Comparison of ENCODE assay signal across 6 cellular contexts in the genomic region with DNA sequence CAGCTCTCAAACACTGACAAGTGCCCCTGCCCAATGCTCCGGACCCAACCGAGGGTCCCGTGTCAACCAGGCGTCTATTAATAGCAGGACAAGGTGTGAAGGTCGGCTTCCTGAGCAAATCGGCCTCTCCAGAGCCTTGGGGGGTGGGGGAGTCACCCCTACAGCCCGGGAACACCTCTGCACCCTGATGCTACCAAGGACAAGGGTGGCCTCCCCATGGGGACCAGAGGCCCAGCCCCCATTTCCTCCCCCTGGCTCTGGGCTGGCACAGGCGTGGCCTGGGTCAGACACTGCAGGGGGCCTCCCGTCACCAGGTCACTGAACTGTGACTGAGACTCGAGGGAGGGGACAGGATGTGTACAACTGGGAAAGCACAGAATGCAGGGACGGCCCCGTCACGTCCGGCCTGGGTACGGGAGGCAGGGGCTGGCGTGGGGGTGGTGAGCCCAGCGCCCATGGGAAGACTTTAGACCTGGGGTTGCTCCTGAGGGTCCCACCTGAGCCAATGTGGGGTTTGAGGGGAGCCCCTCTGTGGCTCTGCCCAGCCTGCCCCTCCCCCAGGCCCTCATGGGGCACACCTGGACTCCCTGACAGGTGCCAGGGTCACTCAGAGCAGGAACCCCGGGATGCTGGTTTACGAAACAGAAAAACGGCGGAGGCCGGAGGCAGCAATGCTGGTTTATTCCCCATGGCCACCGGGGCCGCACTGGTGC. TPM values are rescaled to one million over a fixed set of nuclear protein-coding genes. Genes with fewer than 3 reads are reported as not detected.
DNase-seq lines count a peak whose midpoint lies in the region; FAIRE-seq and TF ChIP-seq lines count a peak whose summit lies in the region.

No MANE protein-coding gene starts in this region.

- peak overlapping the region; percentile 55; the same call in 1 of the 2 replicates for H2BK5ac ChIP-seq in H1 (ENCODE audit: low read depth, low read length)

- no peak overlapping the region for H2BK20ac ChIP-seq in H1 (ENCODE audit: low read length)

- WGBS in H1 (ENCODE audit: extremely low coverage in 1 of 2, insufficient coverage in 1 of 2, insufficient read length in 1 of 2, insufficient replicate concordance in 2 of 2, low coverage in 1 of 2, low lambda C conversion rate in 2 of 2, missing lambda C conversion rate in 1 of 2), 2 experiments, result 72% methylated on average over 24 of the region's 24 CpGs; no CpG with 5 or more reads in 1 of the 2 experiments

- H3K23me2 ChIP-seq in H1 (ENCODE audit: low read depth, low read length), result peaks cover 10% of the 10 kb centered on the region; the same call in 1 of the 2 replicates

- H2AK5ac ChIP-seq in H1 (ENCODE audit: low read depth, low read length), result no peak overlapping the region

- no peak overlapping the region for H3K14ac ChIP-seq in H1 (ENCODE audit: insufficient read length)

- H3K79me2 ChIP-seq in H1 (ENCODE audit: control insufficient read depth in 1 of 2, insufficient read depth in 2 of 2, low read length in 2 of 2), result no peaks in the 10 kb centered on the region; a peak in 1 of 4 replicates

- peaks cover under 1 to 26% of the 10 kb centered on the region in 2 experiments for H4K20me1 ChIP-seq in H1 (replicated peaks in 1 of 2; ENCODE audit: control insufficient read depth in 1 of 2, insufficient read depth in 2 of 2, low read length in 2 of 2)

- no peak overlapping the region for H3K18ac ChIP-seq in H1 (ENCODE audit: extremely low read depth, low read length)

- no peak overlapping the region for H3K23ac ChIP-seq in H1 (ENCODE audit: insufficient read length)

- peak overlapping the region; percentile 76 for H3K4me3 ChIP-seq in HFF-Myc (replicated peaks; ENCODE audit: low read depth, low read length)
- H3K4me3 ChIP-seq in H1 (ENCODE audit: extremely low read depth in 1 of 4, insufficient read depth in 2 of 4, low read depth in 3 of 4, low read length in 4 of 4), result peak overlapping the region; percentile 31 to 95 (median 54); a peak in 5 of 8 replicates
- peak overlapping the region; percentile 77 for H3K4me3 ChIP-seq in skeletal muscle satellite cell (ENCODE audit: low read length)

- TF ChIP-seq CTCF in HFF-Myc (IDR thresholded peaks at IDR 0.05; ENCODE audit: low read depth, low read length, missing control alignments) (no peak), H1 (IDR thresholded peaks at IDR 0.05; ENCODE audit: control extremely low read depth in 1 of 3, insufficient read depth in 1 of 3, low read depth in 1 of 3, low read length in 3 of 3) (no peak)

- H3K4me1 ChIP-seq in H1 (replicated peaks in 1 of 4; ENCODE audit: control insufficient read depth in 3 of 4, insufficient read depth in 4 of 4, low read length in 3 of 4) (peaks cover 0 to 11% (median 7%) of the 10 kb centered on the region in 4 experiments; a peak in 5 of 7 replicates), skeletal muscle satellite cell (ENCODE audit: control insufficient read depth, insufficient read depth, low read length) (peaks cover 13% of the 10 kb centered on the region)

- H3K56ac ChIP-seq in H1 (replicated peaks; ENCODE audit: insufficient read length, low read depth, low read length), result no peak overlapping the region

- H4K5ac ChIP-seq in H1 (ENCODE audit: insufficient read length, low read depth, low read length), result peak overlapping the region; percentile 36

- no peak for TF ChIP-seq POLR2A in H1 (IDR thresholded peaks at IDR 0.05; ENCODE audit: control extremely low read depth in 1 of 2, low read depth in 2 of 2, low read length in 2 of 2)

- no peak overlapping the region for H2BK15ac ChIP-seq in H1 (ENCODE audit: low read length)

- no peak overlapping the region for H4K91ac ChIP-seq in H1 (replicated peaks; ENCODE audit: insufficient read length, low read length)

- TF ChIP-seq RAD21 in H1 (IDR thresholded peaks at IDR 0.05 in 1 of 2, conservative IDR thresholded peaks at IDR 0.05 in 1 of 2; ENCODE audit: low read depth in 2 of 2, low read length in 2 of 2), result no peak

- H3K27me3 ChIP-seq in H1 (replicated peaks in 1 of 4; ENCODE audit: control insufficient read depth in 3 of 4, extremely low read depth in 1 of 4, insufficient read depth in 3 of 4, low read length in 3 of 4) (no peaks in the 10 kb centered on the region), skeletal muscle satellite cell (ENCODE audit: control insufficient read depth, insufficient read depth, low read length) (no peaks in the 10 kb centered on the region)

- TF ChIP-seq EP300 in H1 (IDR thresholded peaks at IDR 0.05; ENCODE audit: borderline replicate concordance in 1 of 2, low read depth in 2 of 2, low read length in 2 of 2), result no peak

- H3K4me2 ChIP-seq in H1 (ENCODE audit: insufficient read depth in 1 of 2, low read depth in 2 of 2, low read length in 2 of 2) (peak overlapping the region; percentile 80 to 92), skeletal muscle satellite cell (ENCODE audit: low read length) (peak overlapping the region; percentile 88)

- H3K79me1 ChIP-seq in H1 (ENCODE audit: low read depth, low read length), result peaks cover 6% of the 10 kb centered on the region

- no peak overlapping the region for H3K27ac ChIP-seq in H1 (ENCODE audit: low read depth, low read length)

- peak; percentile 92 for DNase-seq in COLO668 (lab: John Stamatoyannopoulos, UW; ENCODE audit: unreplicated experiment)
- DNase-seq in HFF-Myc (ENCODE audit: extremely low read depth, low read depth), result no peak
- peak; percentile 41 for DNase-seq in T follicular helper cell (ENCODE audit: low read depth)
- no peak for DNase-seq in H1 (ENCODE audit: low read depth in 1 of 2, low spot score in 2 of 2)
- DNase-seq in HEK293T (ENCODE audit: extremely low spot score), result no peak

- H2BK12ac ChIP-seq in H1 (ENCODE audit: low read depth, low read length), result no peak overlapping the region

- H2AFZ ChIP-seq in H1 (ENCODE audit: low read length), result no peak overlapping the region

- H3K9me3 ChIP-seq in H1 (ENCODE audit: insufficient read depth in 2 of 2, low read depth in 1 of 2, low read length in 1 of 2), result no peaks in the 10 kb centered on the region
- H3K9me3 ChIP-seq in skeletal muscle satellite cell (replicated peaks; ENCODE audit: low read length), result no peaks in the 10 kb centered on the region

- FAIRE-seq in H1 (lab: Jason Lieb, UNC), result no peak

- 0 out of 2 replicates have a peak overlapping the region, but pooled peaks have one; percentile 57 for H4K8ac ChIP-seq in H1 (ENCODE audit: extremely low read depth, insufficient read depth, low read length)

- H2BK120ac ChIP-seq in H1 (replicated peaks; ENCODE audit: low read depth, low read length), result no peak overlapping the region

- H3K36me3 ChIP-seq in H1 (ENCODE audit: control insufficient read depth in 2 of 4, insufficient read depth in 4 of 4, low read length in 3 of 4), result peaks cover 3 to 24% (median 4%) of the 10 kb centered on the region in 4 experiments; a peak in 7 of 8 replicates
- peaks cover 17% of the 10 kb centered on the region for H3K36me3 ChIP-seq in skeletal muscle satellite cell (ENCODE audit: insufficient read depth, low read length)

- CTCF ChIA-PET in H1 (lab: Charles Lee; ENCODE audit: partially characterized antibody) (interaction anchor here (0.5 to 1.6 kb wide), 2 partner anchors 19 to 136 kb away, joined by 3 read pairs; no protein-coding TSS in a partner anchor), HEK293T (lab: Yijun Ruan, JAX) (no interaction called here)

- POLR2A ChIA-PET in H1 (lab: Charles Lee; ENCODE audit: partially characterized antibody) (interaction anchor here (1.7 to 4.9 kb wide), 3 partner anchors 9 to 12 kb away, joined by 5 to 35 read pairs (median 19); a partner anchor contains a TSS), HEK293T (lab: Yijun Ruan, JAX) (no interaction called here)

- H3K9ac ChIP-seq in H1 (replicated peaks in 1 of 4; ENCODE audit: extremely low read depth in 1 of 4, low read depth in 3 of 4, low read length in 3 of 4) (no peak overlapping the region), skeletal muscle satellite cell (ENCODE audit: low read depth, low read length) (peak overlapping the region; percentile 59)

- H3K4ac ChIP-seq in H1 (replicated peaks; ENCODE audit: insufficient read length, low read depth, low read length), result peak overlapping the region; percentile 67

RNA-seq across cellular contexts. Expression of a gene that starts 0.6 kb away (rescaled TPM):
- 136 and 161 TPM in 2 replicates for total RNA-seq in H1 (2021; fragmentation: NEBNext Ultra II Directional; extraction: Animal tissue kit (Norgen Biotek cat#: 25700))
- 254 and 340 TPM in 2 replicates for polyA plus RNA-seq in H1 (2011; rRNA removed)
- polyA plus RNA-seq in H1 (2011; cell fraction: cytosol; rRNA removed), result 233 TPM
- 322 TPM for polyA plus RNA-seq in H1 (2011; cell fraction: nucleus; rRNA removed)
- polyA plus RNA-seq in H1 (2012, experiment 1 of 2), result 69.1 to 193 TPM (median 184 TPM) in 4 replicates
- polyA plus RNA-seq in H1 (2012, experiment 2 of 2), result 245 TPM
- 267 TPM for polyA plus RNA-seq in H1 (2013, experiment 1 of 2)
- polyA plus RNA-seq in H1 (2013, experiment 2 of 2), result 285 TPM
- 41.6 and 53.9 TPM in 2 replicates for polyA minus RNA-seq in H1 (2011; rRNA and poly(A)+ RNA removed)
- 80.0 TPM for polyA minus RNA-seq in H1 (2011; cell fraction: cytosol; rRNA and poly(A)+ RNA removed)
- polyA minus RNA-seq in H1 (2011; cell fraction: nucleus; rRNA and poly(A)+ RNA removed), result 68.6 TPM
- 128 and 151 TPM in 2 replicates for total RNA-seq in skeletal muscle satellite cell (2012; rRNA removed)

RNA-seq across cellular contexts. Expression of a gene that starts 11.5 kb away (rescaled TPM):
- total RNA-seq in H1 (2021; fragmentation: NEBNext Ultra II Directional; extraction: Animal tissue kit (Norgen Biotek cat#: 25700)), result 77.3 and 80.6 TPM in 2 replicates
- polyA plus RNA-seq in H1 (2011; rRNA removed), result 47.2 and 72.1 TPM in 2 replicates
- 74.6 TPM for polyA plus RNA-seq in H1 (2011; cell fraction: cytosol; rRNA removed)
- 130 TPM for polyA plus RNA-seq in H1 (2011; cell fraction: nucleus; rRNA removed)
- polyA plus RNA-seq in H1 (2012, experiment 1 of 2), result 52.7 to 95.2 TPM (median 88.5 TPM) in 4 replicates
- 64.7 TPM for polyA plus RNA-seq in H1 (2012, experiment 2 of 2)
- 71.4 TPM for polyA plus RNA-seq in H1 (2013, experiment 1 of 2)
- 71.3 TPM for polyA plus RNA-seq in H1 (2013, experiment 2 of 2)
- polyA minus RNA-seq in H1 (2011; rRNA and poly(A)+ RNA removed), result 15.9 and 21.7 TPM in 2 replicates
- 39.8 TPM for polyA minus RNA-seq in H1 (2011; cell fraction: cytosol; rRNA and poly(A)+ RNA removed)
- 41.1 TPM for polyA minus RNA-seq in H1 (2011; cell fraction: nucleus; rRNA and poly(A)+ RNA removed)
- total RNA-seq in skeletal muscle satellite cell (2012; rRNA removed), result 34.1 and 83.4 TPM in 2 replicates

RNA-seq across cellular contexts. Expression of a gene that starts 13.1 kb away (rescaled TPM):
- 1.1 and 1.4 TPM in 2 replicates for total RNA-seq in H1 (2021; fragmentation: NEBNext Ultra II Directional; extraction: Animal tissue kit (Norgen Biotek cat#: 25700))
- polyA plus RNA-seq in H1 (2011; rRNA removed), result 1.9 and 3.0 TPM in 2 replicates
- 1.4 TPM for polyA plus RNA-seq in H1 (2011; cell fraction: cytosol; rRNA removed)
- polyA plus RNA-seq in H1 (2011; cell fraction: nucleus; rRNA removed), result 4.2 TPM
- 2.1 to 3.1 TPM (median 2.5 TPM) in 4 replicates for polyA plus RNA-seq in H1 (2012, experiment 1 of 2)
- polyA plus RNA-seq in H1 (2012, experiment 2 of 2), result 2.6 TPM
- 3.1 TPM for polyA plus RNA-seq in H1 (2013, experiment 1 of 2)
- 3.4 TPM for polyA plus RNA-seq in H1 (2013, experiment 2 of 2)
- 0.34 and 0.41 TPM in 2 replicates for polyA minus RNA-seq in H1 (2011; rRNA and poly(A)+ RNA removed)
- polyA minus RNA-seq in H1 (2011; cell fraction: cytosol; rRNA and poly(A)+ RNA removed), result 1.5 TPM
- 2.6 TPM for polyA minus RNA-seq in H1 (2011; cell fraction: nucleus; rRNA and poly(A)+ RNA removed)
- 0.44 TPM in 1 of 2 replicates, not detected in the other for total RNA-seq in skeletal muscle satellite cell (2012; rRNA removed)

RNA-seq across cellular contexts. Expression of a gene that starts 34.9 kb away (rescaled TPM):
- 8.5 and 8.7 TPM in 2 replicates for total RNA-seq in H1 (2021; fragmentation: NEBNext Ultra II Directional; extraction: Animal tissue kit (Norgen Biotek cat#: 25700))
- polyA plus RNA-seq in H1 (2011; rRNA removed), result 13.3 and 15.8 TPM in 2 replicates
- 9.4 TPM for polyA plus RNA-seq in H1 (2011; cell fraction: cytosol; rRNA removed)
- polyA plus RNA-seq in H1 (2011; cell fraction: nucleus; rRNA removed), result 11.3 TPM
- polyA plus RNA-seq in H1 (2012, experiment 1 of 2), result 5.5 to 8.7 TPM (median 8.3 TPM) in 4 replicates
- polyA plus RNA-seq in H1 (2012, experiment 2 of 2), result 9.6 TPM
- 9.0 TPM for polyA plus RNA-seq in H1 (2013, experiment 1 of 2)
- polyA plus RNA-seq in H1 (2013, experiment 2 of 2), result 9.0 TPM
- 4.3 and 5.2 TPM in 2 replicates for polyA minus RNA-seq in H1 (2011; rRNA and poly(A)+ RNA removed)
- polyA minus RNA-seq in H1 (2011; cell fraction: cytosol; rRNA and poly(A)+ RNA removed), result 7.3 TPM
- 4.7 TPM for polyA minus RNA-seq in H1 (2011; cell fraction: nucleus; rRNA and poly(A)+ RNA removed)
- total RNA-seq in skeletal muscle satellite cell (2012; rRNA removed), result 0.25 TPM in 1 of 2 replicates, not detected in the other

RNA-seq across cellular contexts. Expression of a gene that starts 54.8 kb away (rescaled TPM):
- total RNA-seq in H1 (2021; fragmentation: NEBNext Ultra II Directional; extraction: Animal tissue kit (Norgen Biotek cat#: 25700)), result 28.7 and 31.2 TPM in 2 replicates
- polyA plus RNA-seq in H1 (2011; rRNA removed), result 29.8 and 36.6 TPM in 2 replicates
- 33.3 TPM for polyA plus RNA-seq in H1 (2011; cell fraction: cytosol; rRNA removed)
- polyA plus RNA-seq in H1 (2011; cell fraction: nucleus; rRNA removed), result 86.5 TPM
- polyA plus RNA-seq in H1 (2012, experiment 1 of 2), result 11.9 to 24.8 TPM (median 22.4 TPM) in 4 replicates
- 21.8 TPM for polyA plus RNA-seq in H1 (2012, experiment 2 of 2)
- polyA plus RNA-seq in H1 (2013, experiment 1 of 2), result 24.2 TPM
- 22.1 TPM for polyA plus RNA-seq in H1 (2013, experiment 2 of 2)
- polyA minus RNA-seq in H1 (2011; rRNA and poly(A)+ RNA removed), result 11.7 and 12.3 TPM in 2 replicates
- 23.6 TPM for polyA minus RNA-seq in H1 (2011; cell fraction: cytosol; rRNA and poly(A)+ RNA removed)
- 24.6 TPM for polyA minus RNA-seq in H1 (2011; cell fraction: nucleus; rRNA and poly(A)+ RNA removed)
- 8.7 and 9.4 TPM in 2 replicates for total RNA-seq in skeletal muscle satellite cell (2012; rRNA removed)

Comparison
In these comparisons a context has a peak if more than half of its experiments do, and no peak if none do; other contexts are left out.
1. DNase-seq: peak in COLO668 (single experiment) and T follicular helper cell (single experiment); none in HFF-Myc (single experiment), H1 (0 of 2) and HEK293T (single experiment).
2. Peak in every context shown above with its lines, with median percentiles within 50 percentile points of each other: H3K4me3 ChIP-seq.